19 cellular contexts compared by ENCODE assay signal in the genomic region with DNA sequence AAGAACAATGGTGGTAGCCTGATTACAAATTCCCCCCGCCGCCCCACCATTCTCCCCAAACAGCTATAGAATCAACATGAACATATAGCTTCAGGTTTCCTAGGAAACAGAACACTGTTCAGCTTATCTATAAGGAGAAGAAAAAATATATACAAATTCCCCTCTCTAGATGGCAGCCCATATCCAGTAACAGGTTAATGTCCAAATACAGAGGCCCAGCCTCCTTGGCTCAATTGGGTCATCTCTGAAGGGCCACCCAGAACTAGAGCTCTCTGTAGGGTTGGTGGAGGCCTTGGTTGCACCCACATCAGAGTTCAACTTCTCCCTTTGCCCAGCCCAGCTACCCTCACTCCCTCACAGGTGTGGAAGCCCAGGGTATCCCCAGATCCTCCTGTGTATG.
DNase-seq lines count a peak whose midpoint lies in the region; ATAC-seq and TF ChIP-seq lines count a peak whose summit lies in the region.
"Had no signal": no experiment of that assay in that cellular context is flagged by ENCODE, and none has a peak within 500 bp of the region (broad histone marks: within the 10 kb centered on the region; RNA-seq: fewer than 3 reads in every experiment).

No MANE protein-coding gene starts in this region.

- no peaks in the 10 kb centered on the region for H3K4me1 ChIP-seq in upper lobe of right lung
- H3K4me1 ChIP-seq: HAP-1 had no signal

- ATAC-seq in stimulated activated naive CD8-positive, alpha-beta T cell treated with anti-CD3 and anti-CD28 coated beads, Interleukin-15, Interleukin-2, amounts not matched to agents 100 U/mL and 50 U/mL, for 24 hours = peak; percentile 36
- no peak for ATAC-seq in stimulated activated naive CD8-positive, alpha-beta T cell treated with anti-CD3 and anti-CD28 coated beads, Interleukin-15, amount 100 ng/mL, for 72 hours
- peak; percentile 10 for ATAC-seq in esophagus mucosa
- ATAC-seq in upper lobe of right lung = peak; percentile 19
- no peak for ATAC-seq in GM21528 (IDR thresholded peaks at IDR 0.05; ENCODE audit: low FRiP score, unreplicated experiment)
- no peak for ATAC-seq in GM18870 (IDR thresholded peaks at IDR 0.05; ENCODE audit: unreplicated experiment)

- H3K27me3 ChIP-seq in upper lobe of right lung = no peaks in the 10 kb centered on the region

- no peaks in the 10 kb centered on the region for H3K9me3 ChIP-seq in upper lobe of right lung
- H3K9me3 ChIP-seq: HAP-1 had no signal

- no peak for DNase-seq in stimulated activated naive CD8-positive, alpha-beta T cell treated with anti-CD3 and anti-CD28 coated beads, Interleukin-15, Interleukin-2, amounts not matched to agents 100 U/mL and 50 U/mL, for 24 hours
- no peak for DNase-seq in stimulated activated naive CD8-positive, alpha-beta T cell treated with anti-CD3 and anti-CD28 coated beads, Interleukin-15, amount 100 ng/mL, for 72 hours
- DNase-seq in NCI-H226 = peak; percentile 18
- DNase-seq in upper lobe of right lung = no peak
- no peak for DNase-seq in cortex of kidney (lab: John Stamatoyannopoulos, UW)
- DNase-seq: Calu3; CD4-positive, alpha-beta T cell; DMS53; NCI-H1105; NCI-H187; NCI-H526 treated with DMSO at 0.1 percent for 48 hours; NK-92 treated with Interleukin-12 subunit alpha and Interleukin-12 subunit beta, amount 100 ng/mL, for 24 hours; PC-9; T-helper 1 cell had no signal

- H3K4me3 ChIP-seq in upper lobe of right lung = no peak overlapping the region
- H3K4me3 ChIP-seq: HAP-1, PC-9, SK-N-MC had no signal

- no peaks in the 10 kb centered on the region for H3K27me3 Mint-ChIP-seq in stimulated activated naive CD8-positive, alpha-beta T cell treated with anti-CD3 and anti-CD28 coated beads, Interleukin-15, amount 100 ng/mL, for 72 hours
- H3K27me3 Mint-ChIP-seq: CD4-positive, alpha-beta T cell had no signal

- H3K27ac ChIP-seq in upper lobe of right lung = no peak overlapping the region
- H3K27ac ChIP-seq: PC-9, SK-N-MC had no signal

- H3K36me3 ChIP-seq in upper lobe of right lung = no peaks in the 10 kb centered on the region
- H3K36me3 ChIP-seq: HAP-1 had no signal

- H3K9me3 Mint-ChIP-seq in stimulated activated naive CD8-positive, alpha-beta T cell treated with anti-CD3 and anti-CD28 coated beads, Interleukin-15, amount 100 ng/mL, for 72 hours = no peaks in the 10 kb centered on the region
- H3K9me3 Mint-ChIP-seq: CD4-positive, alpha-beta T cell had no signal

- no peak overlapping the region for H3K4me3 Mint-ChIP-seq in stimulated activated naive CD8-positive, alpha-beta T cell treated with anti-CD3 and anti-CD28 coated beads, Interleukin-15, amount 100 ng/mL, for 72 hours
- H3K4me3 Mint-ChIP-seq: CD4-positive, alpha-beta T cell had no signal

- intact Hi-C loops in upper lobe of right lung (cut with DNase I) = no loop called here

- H3K27ac Mint-ChIP-seq in stimulated activated naive CD8-positive, alpha-beta T cell treated with anti-CD3 and anti-CD28 coated beads, Interleukin-15, amount 100 ng/mL, for 72 hours = no peak overlapping the region
- H3K27ac Mint-ChIP-seq: CD4-positive, alpha-beta T cell had no signal

- H3K4me1 Mint-ChIP-seq in stimulated activated naive CD8-positive, alpha-beta T cell treated with anti-CD3 and anti-CD28 coated beads, Interleukin-15, amount 100 ng/mL, for 72 hours = no peaks in the 10 kb centered on the region

- TF ChIP-seq CTCF in upper lobe of right lung (IDR thresholded peaks at IDR 0.05) = no peak

Comparison
In these comparisons a context has a peak if more than half of its experiments do, and no peak if none do; other contexts are left out.
1. ATAC-seq: peak in stimulated activated naive CD8-positive, alpha-beta T cell treated with anti-CD3 and anti-CD28 coated beads, Interleukin-15, Interleukin-2, amounts not matched to agents 100 U/mL and 50 U/mL, for 24 hours (single experiment), esophagus mucosa (single experiment) and upper lobe of right lung (single experiment); none in stimulated activated naive CD8-positive, alpha-beta T cell treated with anti-CD3 and anti-CD28 coated beads, Interleukin-15, amount 100 ng/mL, for 72 hours (single experiment), GM21528 (single experiment) and GM18870 (single experiment).